Comparison of ENCODE assay signal across 8 cellular contexts in the genomic region with DNA sequence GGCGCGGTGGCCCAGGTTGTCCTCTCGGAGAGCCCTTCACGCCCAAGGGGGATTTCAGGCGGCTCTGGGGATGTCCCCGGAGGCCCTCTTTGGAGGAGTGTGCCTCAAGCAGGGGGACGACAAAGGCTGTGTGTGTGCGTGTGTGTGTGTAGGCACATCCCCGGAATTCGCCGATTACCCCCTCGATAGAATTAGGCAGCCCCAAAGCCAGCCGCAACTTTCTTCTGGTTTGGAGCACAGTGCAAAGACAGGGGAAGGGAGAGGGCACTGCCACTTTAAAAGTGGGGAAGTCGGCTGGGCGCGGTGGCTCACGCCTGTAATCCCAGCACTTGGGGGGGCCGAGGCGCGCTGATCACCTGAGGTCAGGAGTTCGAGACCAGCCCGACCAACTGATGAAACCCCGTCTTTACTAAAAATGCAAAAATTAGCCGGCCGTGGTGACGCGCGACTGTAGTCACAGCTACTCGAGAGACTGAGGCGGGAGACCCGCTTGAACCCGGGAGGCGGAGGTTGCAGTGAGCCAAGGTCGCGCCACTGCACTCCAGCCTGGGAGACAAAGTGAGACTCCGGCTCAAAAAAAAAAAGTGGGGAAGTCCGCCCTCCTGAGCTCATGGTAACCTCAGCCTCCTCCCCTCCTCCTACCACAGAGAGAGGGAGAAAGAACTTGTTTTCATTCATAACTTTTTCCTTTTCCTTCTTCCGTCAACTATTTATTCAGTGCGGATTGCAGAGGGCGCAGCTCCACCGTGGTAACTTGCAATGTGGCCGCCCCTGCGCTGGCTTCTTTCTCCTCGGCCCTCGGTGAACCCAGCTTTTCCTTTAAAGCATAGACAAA. TPM values are rescaled to one million over a fixed set of nuclear protein-coding genes. Genes with fewer than 3 reads are reported as not detected.
DNase-seq lines count a peak whose midpoint lies in the region; ATAC-seq and TF ChIP-seq lines count a peak whose summit lies in the region.

No MANE protein-coding gene starts in this region.

- no peaks in the 10 kb centered on the region for H3K9me3 Mint-ChIP-seq in activated T-helper 2 cell treated with anti-CD3 and anti-CD28 coated beads, Interferon-gamma antibody, Interleukin-2, Interleukin-4, amounts not matched to agents 10 μg/mL and 5 μg/mL and 100 μg/mL, durations not matched to agents 14 hours and 24 hours and 36 hours
- no peaks in the 10 kb centered on the region for H3K9me3 Mint-ChIP-seq in nephron progenitor cell

- H3K4me1 Mint-ChIP-seq in activated T-helper 2 cell treated with anti-CD3 and anti-CD28 coated beads, Interferon-gamma antibody, Interleukin-2, Interleukin-4, amounts not matched to agents 10 μg/mL and 5 μg/mL and 100 μg/mL, durations not matched to agents 14 hours and 24 hours and 36 hours (ENCODE audit: low read depth), result peaks cover 35% of the 10 kb centered on the region
- H3K4me1 Mint-ChIP-seq in nephron progenitor cell, result peaks cover 42% of the 10 kb centered on the region

- H3K27ac ChIP-seq in 22Rv1 (peak overlapping the region; percentile 90), OCI-LY3 (ENCODE audit: low read length) (no peak overlapping the region), thoracic aorta (peak overlapping the region; percentile 83 to 88)

- H4K20me1 ChIP-seq in OCI-LY3 (ENCODE audit: insufficient read depth, low read length), result no peaks in the 10 kb centered on the region

- H3K36me3 ChIP-seq in OCI-LY3 (replicated peaks; ENCODE audit: low read depth, low read length) (no peaks in the 10 kb centered on the region), thoracic aorta (peaks cover 11% of the 10 kb centered on the region)

- TF ChIP-seq CTCF in 22Rv1 (IDR thresholded peaks at IDR 0.05), result no peak
- peak; percentile 38 for TF ChIP-seq CTCF in OCI-LY3 (IDR thresholded peaks at IDR 0.05; ENCODE audit: low read depth, low read length)
- TF ChIP-seq CTCF in nephron progenitor cell (IDR thresholded peaks at IDR 0.05), result no peak
- no peak for TF ChIP-seq CTCF in thoracic aorta (IDR thresholded peaks at IDR 0.05)

- peak; percentile 38 for DNase-seq in activated T-helper 2 cell treated with anti-CD3 and anti-CD28 coated beads, Interferon-gamma antibody, Interleukin-2, Interleukin-4, amounts not matched to agents 10 μg/mL and 5 μg/mL and 100 μg/mL, durations not matched to agents 14 hours and 24 hours and 36 hours (ENCODE audit: low spot score)
- DNase-seq in fibroblast of gingiva (ENCODE audit: low read depth), result peak; percentile 81
- DNase-seq in nephron progenitor cell, result peak; percentile 47
- no peak for DNase-seq in thoracic aorta (ENCODE audit: low spot score)

- peaks cover 56% of the 10 kb centered on the region for H3K36me3 Mint-ChIP-seq in activated T-helper 2 cell treated with anti-CD3 and anti-CD28 coated beads, Interferon-gamma antibody, Interleukin-2, Interleukin-4, amounts not matched to agents 10 μg/mL and 5 μg/mL and 100 μg/mL, durations not matched to agents 14 hours and 24 hours and 36 hours (ENCODE audit: low read depth)
- H3K36me3 Mint-ChIP-seq in nephron progenitor cell (ENCODE audit: low read depth), result peaks cover 47% of the 10 kb centered on the region

- peaks cover 9% of the 10 kb centered on the region for H3K4me1 ChIP-seq in OCI-LY3 (ENCODE audit: low read length)
- peaks cover 0 to 36% of the 10 kb centered on the region in 2 donors for H3K4me1 ChIP-seq in thoracic aorta (ENCODE audit: control insufficient read depth in 1 of 2, low read depth in 2 of 2)

- peak overlapping the region; percentile 90 for H3K4me3 Mint-ChIP-seq in activated T-helper 2 cell treated with anti-CD3 and anti-CD28 coated beads, Interferon-gamma antibody, Interleukin-2, Interleukin-4, amounts not matched to agents 10 μg/mL and 5 μg/mL and 100 μg/mL, durations not matched to agents 14 hours and 24 hours and 36 hours (ENCODE audit: low read depth)
- H3K4me3 Mint-ChIP-seq in nephron progenitor cell, result peak overlapping the region; percentile 96

- peak overlapping the region; percentile 96 for H3K4me2 ChIP-seq in OCI-LY3 (ENCODE audit: low read length)

- peaks cover 4% of the 10 kb centered on the region for H3K27me3 Mint-ChIP-seq in activated T-helper 2 cell treated with anti-CD3 and anti-CD28 coated beads, Interferon-gamma antibody, Interleukin-2, Interleukin-4, amounts not matched to agents 10 μg/mL and 5 μg/mL and 100 μg/mL, durations not matched to agents 14 hours and 24 hours and 36 hours (ENCODE audit: low read depth)
- no peaks in the 10 kb centered on the region for H3K27me3 Mint-ChIP-seq in nephron progenitor cell (ENCODE audit: low read depth, poor library complexity)

- intact Hi-C loops in activated T-helper 2 cell treated with anti-CD3 and anti-CD28 coated beads, Interferon-gamma antibody, Interleukin-2, Interleukin-4, amounts not matched to agents 10 μg/mL and 5 μg/mL and 100 μg/mL, durations not matched to agents 14 hours and 24 hours and 36 hours (cut with micrococcal nuclease), result loop anchor here (1.0 to 10.0 kb wide), 10 partner anchors 13 to 1244 kb away; partner anchors contain the start of genes BLTP1 and NUDT6

- H3K9me3 ChIP-seq in OCI-LY3 (ENCODE audit: insufficient read depth, low read length) (no peaks in the 10 kb centered on the region), thoracic aorta (no peaks in the 10 kb centered on the region)

- H3K4me3 ChIP-seq in OCI-LY3 (ENCODE audit: low read length), result peak overlapping the region; percentile 79
- H3K4me3 ChIP-seq in thoracic aorta, result peak overlapping the region; percentile 74

- peak overlapping the region; percentile 94 for H3K27ac Mint-ChIP-seq in activated T-helper 2 cell treated with anti-CD3 and anti-CD28 coated beads, Interferon-gamma antibody, Interleukin-2, Interleukin-4, amounts not matched to agents 10 μg/mL and 5 μg/mL and 100 μg/mL, durations not matched to agents 14 hours and 24 hours and 36 hours
- H3K27ac Mint-ChIP-seq in nephron progenitor cell, result peak overlapping the region; percentile 99

- no peaks in the 10 kb centered on the region for H3K79me2 ChIP-seq in OCI-LY3 (ENCODE audit: low read length)

- H3K9ac ChIP-seq in OCI-LY3 (ENCODE audit: low read length), result peak overlapping the region; percentile 67

- peak overlapping the region; percentile 86 for H2AFZ ChIP-seq in OCI-LY3 (ENCODE audit: low read depth, low read length)

- peaks cover 41% of the 10 kb centered on the region for H3K27me3 ChIP-seq in OCI-LY3 (ENCODE audit: low read depth, low read length)
- H3K27me3 ChIP-seq in thoracic aorta (replicated peaks; ENCODE audit: insufficient read depth), result no peaks in the 10 kb centered on the region

- ATAC-seq in GM18498 (IDR thresholded peaks at IDR 0.05; ENCODE audit: unreplicated experiment) (peak; percentile 31), HG03025 (IDR thresholded peaks at IDR 0.05; ENCODE audit: low FRiP score, unreplicated experiment) (peak; percentile 21), thoracic aorta (ENCODE audit: insufficient number of reproducible peaks, low FRiP score, low read depth) (no peak)

RNA-seq across cellular contexts. Expression of gene SPRY1, which starts 2.4 kb away (rescaled TPM):
- total RNA-seq in activated T-helper 2 cell treated with anti-CD3 and anti-CD28 coated beads, Interferon-gamma antibody, Interleukin-2, Interleukin-4, amounts not matched to agents 10 μg/mL and 5 μg/mL and 100 μg/mL, durations not matched to agents 14 hours and 24 hours and 36 hours, result 59.1 and 61.8 TPM in 2 replicates
- total RNA-seq in thoracic aorta, result 100 to 1,000 TPM; 147 to 215 TPM
